ENCODE assay signal across 15 cellular contexts in the genomic region with DNA sequence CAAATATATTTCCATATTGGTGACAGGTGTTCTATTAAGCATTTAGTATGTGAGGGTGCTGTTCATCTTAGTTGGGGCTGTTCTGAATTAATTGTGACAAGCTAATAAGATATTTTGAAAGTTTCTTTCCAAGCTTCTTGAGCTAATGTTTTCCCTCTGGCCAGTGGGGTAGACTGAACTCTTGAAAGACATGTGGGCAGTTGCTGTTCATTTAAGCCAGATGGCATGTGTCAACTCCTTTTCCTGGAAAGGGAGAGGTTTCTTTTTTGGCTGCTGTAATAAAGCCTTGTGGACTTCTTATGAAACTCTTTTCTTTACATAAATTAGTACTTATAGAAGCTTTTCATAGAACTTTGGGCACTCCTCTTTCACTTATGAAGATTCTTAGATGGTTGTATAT. TPM values are rescaled to one million over a fixed set of nuclear protein-coding genes. Genes with fewer than 3 reads are reported as not detected.
DNase-seq lines count a peak whose midpoint lies in the region; ATAC-seq and TF ChIP-seq lines count a peak whose summit lies in the region.
"Had no signal": no experiment of that assay in that cellular context is flagged by ENCODE, and none has a peak within 500 bp of the region (broad histone marks: within the 10 kb centered on the region; RNA-seq: fewer than 3 reads in every experiment).

No MANE protein-coding gene starts in this region.

- no peaks in the 10 kb centered on the region for H3K27me3 ChIP-seq in tibial artery
- H3K27me3 ChIP-seq: dorsolateral prefrontal cortex, spleen had no signal

- CTCF ChIA-PET in activated CD4-positive, alpha-beta memory T cell treated with anti-CD3 and anti-CD28 coated beads for 36 hours (lab: Charles Lee): interaction anchor here (0.7 kb wide), 1 partner anchor 130 kb away, joined by 3 read pairs; no protein-coding TSS in a partner anchor
- CTCF ChIA-PET in activated CD4-positive, alpha-beta memory T cell treated with anti-CD3 and anti-CD28 coated beads, Interleukin-2, amount 10 ng/mL, durations not matched to agents 7 days and 5 days (lab: Charles Lee): no interaction called here

- TF ChIP-seq CTCF in fibroblast of pulmonary artery (IDR thresholded peaks at IDR 0.05; ENCODE audit: low read length, missing control alignments): no peak
- TF ChIP-seq CTCF in tibial artery (IDR thresholded peaks at IDR 0.05): no peak

- H3K36me3 Mint-ChIP-seq in activated CD4-positive, alpha-beta memory T cell treated with anti-CD3 and anti-CD28 coated beads for 36 hours: peaks cover 4% of the 10 kb centered on the region
- peaks cover 19% of the 10 kb centered on the region for H3K36me3 Mint-ChIP-seq in activated CD4-positive, alpha-beta memory T cell treated with anti-CD3 and anti-CD28 coated beads, Interleukin-2, amount 10 ng/mL, durations not matched to agents 7 days and 5 days (ENCODE audit: low read depth)

- POLR2A ChIA-PET in activated CD4-positive, alpha-beta memory T cell treated with anti-CD3 and anti-CD28 coated beads for 36 hours (lab: Charles Lee): no interaction called here
- POLR2A ChIA-PET in activated CD4-positive, alpha-beta memory T cell treated with anti-CD3 and anti-CD28 coated beads, Interleukin-2, amount 10 ng/mL, durations not matched to agents 7 days and 5 days (lab: Charles Lee): interaction anchor here (2.1 kb wide), 1 partner anchor 22 kb away, joined by 18 read pairs; a partner anchor contains a TSS

- no peak overlapping the region for H3K4me3 ChIP-seq in fibroblast of pulmonary artery (replicated peaks; ENCODE audit: low read depth, low read length)
- no peak overlapping the region for H3K4me3 ChIP-seq in tibial artery
- H3K4me3 ChIP-seq: A549, dorsolateral prefrontal cortex, spleen had no signal

- ATAC-seq in GM18867 (IDR thresholded peaks at IDR 0.05; ENCODE audit: unreplicated experiment): no peak
- ATAC-seq: A549 had no signal

- DNase-seq in activated CD4-positive, alpha-beta memory T cell treated with anti-CD3 and anti-CD28 coated beads for 36 hours: no peak
- no peak for DNase-seq in activated CD4-positive, alpha-beta memory T cell treated with anti-CD3 and anti-CD28 coated beads, Interleukin-2, amount 10 ng/mL, durations not matched to agents 7 days and 5 days
- DNase-seq in OCI-M1 (lab: John Stamatoyannopoulos, UW) (peak; percentile 90), fibroblast of pulmonary artery (ENCODE audit: low read depth) (peak; percentile 80), renal cortical epithelial cell (ENCODE audit: low read depth) (peak; percentile 46), NK-92 (lab: John Stamatoyannopoulos, UW; ENCODE audit: unreplicated experiment) (no peak), tibial artery (no peak)
- DNase-seq: activated CD4-positive, CD25-positive, alpha-beta regulatory T cell; activated gamma-delta T cell treated with Interleukin-2 at 50 U/mL for 16 hours; dorsolateral prefrontal cortex; hypothalamus; NCI-H2171 treated with DMSO at 0.1 percent for 48 hours; spleen had no signal

- peaks cover 0 to 55% (median 11%) of the 10 kb centered on the region in 4 donors for H3K4me1 ChIP-seq in tibial artery

- H3K36me3 ChIP-seq in tibial artery: no peaks in the 10 kb centered on the region

- no peaks in the 10 kb centered on the region for H3K27me3 Mint-ChIP-seq in activated CD4-positive, alpha-beta memory T cell treated with anti-CD3 and anti-CD28 coated beads for 36 hours
- H3K27me3 Mint-ChIP-seq in activated CD4-positive, alpha-beta memory T cell treated with anti-CD3 and anti-CD28 coated beads, Interleukin-2, amount 10 ng/mL, durations not matched to agents 7 days and 5 days: no peaks in the 10 kb centered on the region

- H3K27ac ChIP-seq in tibial artery: no peak overlapping the region
- H3K27ac ChIP-seq: A549, dorsolateral prefrontal cortex had no signal

- no peaks in the 10 kb centered on the region for H3K9me3 ChIP-seq in tibial artery
- H3K9me3 ChIP-seq: A549, spleen had no signal

- no peak overlapping the region for H3K4me3 Mint-ChIP-seq in activated CD4-positive, alpha-beta memory T cell treated with anti-CD3 and anti-CD28 coated beads for 36 hours
- H3K4me3 Mint-ChIP-seq in activated CD4-positive, alpha-beta memory T cell treated with anti-CD3 and anti-CD28 coated beads, Interleukin-2, amount 10 ng/mL, durations not matched to agents 7 days and 5 days: no peak overlapping the region

- no peaks in the 10 kb centered on the region for H3K9me3 Mint-ChIP-seq in activated CD4-positive, alpha-beta memory T cell treated with anti-CD3 and anti-CD28 coated beads for 36 hours
- H3K9me3 Mint-ChIP-seq in activated CD4-positive, alpha-beta memory T cell treated with anti-CD3 and anti-CD28 coated beads, Interleukin-2, amount 10 ng/mL, durations not matched to agents 7 days and 5 days: no peaks in the 10 kb centered on the region

- H3K4me1 Mint-ChIP-seq in activated CD4-positive, alpha-beta memory T cell treated with anti-CD3 and anti-CD28 coated beads for 36 hours (ENCODE audit: low read depth): peaks cover 74% of the 10 kb centered on the region
- H3K4me1 Mint-ChIP-seq in activated CD4-positive, alpha-beta memory T cell treated with anti-CD3 and anti-CD28 coated beads, Interleukin-2, amount 10 ng/mL, durations not matched to agents 7 days and 5 days: peaks cover 60% of the 10 kb centered on the region

- H3K27ac Mint-ChIP-seq in activated CD4-positive, alpha-beta memory T cell treated with anti-CD3 and anti-CD28 coated beads for 36 hours: peak overlapping the region; percentile 15
- H3K27ac Mint-ChIP-seq in activated CD4-positive, alpha-beta memory T cell treated with anti-CD3 and anti-CD28 coated beads, Interleukin-2, amount 10 ng/mL, durations not matched to agents 7 days and 5 days: no peak overlapping the region

- intact Hi-C loops in activated CD4-positive, alpha-beta memory T cell treated with anti-CD3 and anti-CD28 coated beads for 36 hours (cut with micrococcal nuclease): no loop called here
- intact Hi-C loops in tibial artery (cut with DNase I; ENCODE audit: low total_unique reads): no loop called here

RNA-seq across cellular contexts. Expression of a gene that starts 21.7 kb away (rescaled TPM):
- 10 to 100 TPM; 51.7 to 54.0 TPM for total RNA-seq in activated CD4-positive, alpha-beta memory T cell treated with anti-CD3 and anti-CD28 coated beads for 36 hours
- 10 to 100 TPM; 69.5 to 72.0 TPM for total RNA-seq in activated CD4-positive, alpha-beta memory T cell treated with anti-CD3 and anti-CD28 coated beads, Interleukin-2, amount 10 ng/mL, durations not matched to agents 7 days and 5 days
- total RNA-seq in renal cortical epithelial cell: 75.7 and 132 TPM in 2 replicates

Comparison
In these comparisons a context has a peak if more than half of its experiments do, and no peak if none do; other contexts are left out.
1. DNase-seq: peak in OCI-M1 (single experiment), fibroblast of pulmonary artery (single experiment) and renal cortical epithelial cell (single experiment); none in activated CD4-positive, alpha-beta memory T cell treated with anti-CD3 and anti-CD28 coated beads for 36 hours (single experiment), activated CD4-positive, alpha-beta memory T cell treated with anti-CD3 and anti-CD28 coated beads, Interleukin-2, amount 10 ng/mL, durations not matched to agents 7 days and 5 days (single experiment), NK-92 (single experiment) and tibial artery (0 of 2).